ENCODE assay signal across 31 cellular contexts in the genomic region with DNA sequence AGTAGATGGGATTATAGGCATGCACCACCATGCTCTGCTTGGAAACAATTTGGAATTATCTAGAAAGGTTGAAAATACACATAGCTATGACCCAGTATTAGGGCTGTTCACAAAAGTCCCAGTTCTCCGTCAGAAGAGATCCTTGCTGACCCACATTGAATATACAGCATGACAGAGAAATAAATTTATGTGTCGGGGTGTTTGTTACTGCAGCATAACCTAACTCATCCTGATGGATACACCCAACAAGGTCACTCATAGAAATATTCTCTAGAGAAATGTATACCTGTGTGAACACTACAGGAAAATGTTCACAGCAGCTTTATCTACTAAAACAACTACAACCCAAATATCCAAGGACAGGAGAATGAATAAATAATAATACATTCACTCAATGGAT.
"Had no signal": no experiment of that assay in that cellular context is flagged by ENCODE, and none has a peak within 500 bp of the region (broad histone marks: within the 10 kb centered on the region; RNA-seq: fewer than 3 reads in every experiment).

No MANE protein-coding gene starts in this region.

- H3K4me1 ChIP-seq: neural progenitor cell, parathyroid adenoma had no signal

- ATAC-seq: left colon; left lung; lower lobe of right lung; naive thymus-derived CD8-positive, alpha-beta T cell; sciatic nerve; stimulated activated naive B cell treated with anti-CD40 and anti-IgM and Interleukin-4, amounts not matched to agents 10 μg/mL and 1 μg/mL and 100 μg/mL, for 72 hours; stimulated activated naive CD8-positive, alpha-beta T cell treated with anti-CD3 and anti-CD28 coated beads, Interleukin-15, Interleukin-2, amounts not matched to agents 100 U/mL and 50 U/mL, for 24 hours; upper lobe of right lung had no signal

- H3K36me3 ChIP-seq: left lung, lower lobe of right lung, neural progenitor cell, neutrophil, right atrium auricular region, stomach, suprapubic skin, thoracic aorta, tibial artery, upper lobe of right lung had no signal

- H3K27me3 ChIP-seq: left lung, neural progenitor cell, right atrium auricular region, stomach, suprapubic skin, tibial artery, upper lobe of right lung had no signal

- H3K4me1 Mint-ChIP-seq: immature natural killer cell, neural progenitor cell had no signal

- H2AFZ ChIP-seq: neural progenitor cell, parathyroid adenoma had no signal

- H3K4me3 ChIP-seq: left lung, lower lobe of right lung, neural progenitor cell, right atrium auricular region, skin epidermis, stomach, suprapubic skin, thoracic aorta, tibial artery, upper lobe of right lung had no signal

- H3K27ac Mint-ChIP-seq: immature natural killer cell; naive thymus-derived CD8-positive, alpha-beta T cell; nephron; neural progenitor cell; stimulated activated naive B cell treated with anti-CD40 and anti-IgM and Interleukin-4, amounts not matched to agents 10 μg/mL and 1 μg/mL and 100 μg/mL, for 72 hours had no signal

- H3K9ac ChIP-seq: neural progenitor cell, parathyroid adenoma had no signal

- DNase-seq: hypothalamus; immature natural killer cell; kidney; left colon; left lung; lower lobe of right lung; mammary epithelial cell; mesenchymal stem cell; naive thymus-derived CD8-positive, alpha-beta T cell; occipital lobe; stimulated activated CD4-positive, alpha-beta T cell treated with anti-CD3 and anti-CD28 coated beads, Interleukin-12 subunit alpha, Interleukin-12 subunit beta, amount 100 ng/mL, for 4 hours; stimulated activated CD4-positive, alpha-beta T cell treated with anti-CD3 and anti-CD28 coated beads, Interleukin-15, amount 100 ng/mL, for 24 hours; stimulated activated CD4-positive, alpha-beta T cell treated with anti-CD3 and anti-CD28 coated beads, Interleukin-2, amount 100 ng/mL, for 24 hours; stimulated activated CD4-positive, alpha-beta T cell treated with anti-CD3 and anti-CD28 coated beads, Interleukin-4, amount 100 ng/mL, for 1 hour; stimulated activated naive B cell treated with anti-CD40 and anti-IgM and Interleukin-4, amounts not matched to agents 10 μg/mL and 1 μg/mL and 100 μg/mL, for 72 hours; stimulated activated naive CD8-positive, alpha-beta T cell treated with anti-CD3 and anti-CD28 coated beads, Interleukin-15, Interleukin-2, amounts not matched to agents 100 U/mL and 50 U/mL, for 24 hours; stomach; tibial artery; trophoblast cell; upper lobe of right lung had no signal

- H3K27ac ChIP-seq: left lung, lower lobe of right lung, neural progenitor cell, neutrophil, parathyroid adenoma, right atrium auricular region, skin epidermis, stomach, suprapubic skin, thoracic aorta, tibial artery, upper lobe of right lung had no signal

- H3K9me3 ChIP-seq: left lung, lower lobe of right lung, neutrophil, right atrium auricular region, stomach, suprapubic skin, thoracic aorta, tibial artery, upper lobe of right lung had no signal

- FAIRE-seq: islet of Langerhans, kidney, urothelium cell line had no signal

- H3K36me3 Mint-ChIP-seq: immature natural killer cell, neural progenitor cell had no signal

- H3K4me2 ChIP-seq: neural progenitor cell had no signal

- H3K9me3 Mint-ChIP-seq: immature natural killer cell; naive thymus-derived CD8-positive, alpha-beta T cell; nephron; neural progenitor cell had no signal

- H3K4me3 Mint-ChIP-seq: immature natural killer cell; naive thymus-derived CD8-positive, alpha-beta T cell; nephron; neural progenitor cell; stimulated activated naive B cell treated with anti-CD40 and anti-IgM and Interleukin-4, amounts not matched to agents 10 μg/mL and 1 μg/mL and 100 μg/mL, for 72 hours had no signal
